ENCODE assay signal across 21 cellular contexts in genomic region chr11:72354356-72355115, GRCh38.
DNase-seq lines count a peak whose midpoint lies in the region; ATAC-seq, FAIRE-seq and TF ChIP-seq lines count a peak whose summit lies in the region.
"Had no signal": no experiment of that assay in that cellular context is flagged by ENCODE, and none has a peak within 500 bp of the region (broad histone marks: within the 10 kb centered on the region; RNA-seq: fewer than 3 reads in every experiment).

No MANE protein-coding gene starts in this region.

- no peak for FAIRE-seq in astrocyte (lab: Jason Lieb, UNC)

- H3K27ac ChIP-seq in astrocyte (ENCODE audit: low read depth, low read length), result no peak overlapping the region
- H3K27ac ChIP-seq in SJCRH30, result no peak overlapping the region
- H3K27ac ChIP-seq: neutrophil, right atrium auricular region, uterus, VCaP had no signal

- H3K9me3 ChIP-seq in BE2C, result no peaks in the 10 kb centered on the region
- no peaks in the 10 kb centered on the region for H3K9me3 ChIP-seq in astrocyte (ENCODE audit: insufficient read depth, low read depth, low read length)
- no peaks in the 10 kb centered on the region for H3K9me3 ChIP-seq in SJCRH30 (replicated peaks)
- H3K9me3 ChIP-seq: mucosa of descending colon, neutrophil, right atrium auricular region, uterus had no signal

- H3K36me3 ChIP-seq in BE2C (peaks cover 36% of the 10 kb centered on the region), astrocyte (ENCODE audit: insufficient read depth, low read length) (no peaks in the 10 kb centered on the region), SJCRH30 (0 out of 2 replicates have a peak, but pooled peaks cover 2% of the 10 kb centered on the region)
- H3K36me3 ChIP-seq: right atrium auricular region, uterus had no signal

- no peaks in the 10 kb centered on the region for H3K27me3 Mint-ChIP-seq in astrocyte (ENCODE audit: low read depth, unreplicated experiment)
- H3K27me3 Mint-ChIP-seq in WTC11 (ENCODE audit: low read depth), result no peaks in the 10 kb centered on the region
- H3K27me3 Mint-ChIP-seq: activated CD8-positive, alpha-beta T cell treated with anti-CD3 and anti-CD28 coated beads for 36 hours; activated naive CD8-positive, alpha-beta T cell treated with anti-CD3 and anti-CD28 coated beads, Interleukin-2, amount 10 ng/mL, durations not matched to agents 7 days and 5 days; stimulated activated naive CD8-positive, alpha-beta T cell treated with anti-CD3 and anti-CD28 coated beads, Interleukin-15, Interleukin-2, amounts not matched to agents 100 ng/mL and 50 ng/mL, for 24 hours; T-cell had no signal

- ATAC-seq in WTC11, result no peak
- ATAC-seq: activated CD8-positive, alpha-beta T cell treated with anti-CD3 and anti-CD28 coated beads for 36 hours; activated T-cell treated with anti-CD3 and anti-CD28 coated beads, Interleukin-2, amount 50 U/mL, for 4 hours; mucosa of descending colon; T-cell had no signal

- peaks cover 10% of the 10 kb centered on the region for H4K20me1 ChIP-seq in astrocyte (ENCODE audit: insufficient read depth, low read length)

- DNase-seq in BE2C, result peak; percentile 78
- DNase-seq in HT-29 (ENCODE audit: low spot score), result peak; percentile 9
- DNase-seq in astrocyte (ENCODE audit: low read depth), result peak; percentile 29
- peak; percentile 42 for DNase-seq in iPS-NIHi7 (ENCODE audit: extremely low spot score)
- no peak for DNase-seq in SJCRH30
- DNase-seq in WTC11 (ENCODE audit: low spot score), result no peak
- no peak for DNase-seq in UCSD-AML1 (lab: John Stamatoyannopoulos, UW; ENCODE audit: unreplicated experiment)
- DNase-seq in activated CD4-positive, alpha-beta T cell treated with anti-CD3 and anti-CD28 coated beads for 1 hour, result no peak
- DNase-seq: activated CD8-positive, alpha-beta T cell treated with anti-CD3 and anti-CD28 coated beads for 36 hours; activated naive CD8-positive, alpha-beta T cell treated with anti-CD3 and anti-CD28 coated beads, Interleukin-2, amount 10 ng/mL, durations not matched to agents 7 days and 5 days; activated T-cell treated with anti-CD3 and anti-CD28 coated beads, Interleukin-2, amount 50 U/mL, for 4 hours; effector CD4-positive, alpha-beta T cell; MV-4-11; NCI-H2081 treated with DMSO at 0.1 percent for 48 hours; T-cell; uterus had no signal

- H3K4me1 Mint-ChIP-seq in astrocyte (ENCODE audit: low read depth, unreplicated experiment) (peaks cover 8% of the 10 kb centered on the region), WTC11 (peaks cover 7% of the 10 kb centered on the region)
- H3K4me1 Mint-ChIP-seq: T-cell had no signal

- POLR2A ChIA-PET in WTC11 (lab: Charles Lee), result no interaction called here

- H2AFZ ChIP-seq in astrocyte (ENCODE audit: low read depth, low read length), result no peak overlapping the region

- TF ChIP-seq CTCF in BE2C (IDR thresholded peaks at IDR 0.05; ENCODE audit: low read depth, low read length) (no peak), astrocyte (IDR thresholded peaks at IDR 0.05; ENCODE audit: insufficient read depth, low read depth, low read length) (no peak), WTC11 (IDR thresholded peaks at IDR 0.05) (no peak)

- H3K9me3 Mint-ChIP-seq in astrocyte (ENCODE audit: unreplicated experiment) (no peaks in the 10 kb centered on the region), WTC11 (no peaks in the 10 kb centered on the region)
- H3K9me3 Mint-ChIP-seq: activated CD8-positive, alpha-beta T cell treated with anti-CD3 and anti-CD28 coated beads for 36 hours; activated naive CD8-positive, alpha-beta T cell treated with anti-CD3 and anti-CD28 coated beads, Interleukin-2, amount 10 ng/mL, durations not matched to agents 7 days and 5 days; activated T-cell treated with anti-CD3 and anti-CD28 coated beads, Interleukin-2, amount 50 U/mL, for 4 hours; stimulated activated naive CD8-positive, alpha-beta T cell treated with anti-CD3 and anti-CD28 coated beads, Interleukin-15, Interleukin-2, amounts not matched to agents 100 ng/mL and 50 ng/mL, for 24 hours; T-cell had no signal

- CTCF ChIA-PET in WTC11 (lab: Charles Lee), result interaction anchor here (0.6 to 4.7 kb wide), 34 partner anchors 8 to 1533 kb away, joined by 3 to 103 read pairs (median 4); partner anchors contain the start of gene CLPB

- H3K4me3 ChIP-seq in BE2C (ENCODE audit: low read depth, low read length) (peak overlapping the region; percentile 9; the same call in 1 of the 2 replicates), astrocyte (ENCODE audit: insufficient read depth, low read depth, low read length) (no peak overlapping the region), SJCRH30 (no peak overlapping the region)
- H3K4me3 ChIP-seq: mucosa of descending colon, right atrium auricular region, uterus had no signal

- H3K4me2 ChIP-seq in astrocyte (ENCODE audit: low read length), result no peak overlapping the region

- H3K36me3 Mint-ChIP-seq in astrocyte (ENCODE audit: low read depth, unreplicated experiment), result peaks cover 13% of the 10 kb centered on the region
- no peaks in the 10 kb centered on the region for H3K36me3 Mint-ChIP-seq in WTC11

- peaks cover 82% of the 10 kb centered on the region for H3K4me1 ChIP-seq in BE2C
- peaks cover 7% of the 10 kb centered on the region for H3K4me1 ChIP-seq in astrocyte (ENCODE audit: insufficient read depth, low read length)
- peaks cover 21% of the 10 kb centered on the region for H3K4me1 ChIP-seq in SJCRH30
- H3K4me1 ChIP-seq: uterus had no signal

- no peak overlapping the region for H3K9ac ChIP-seq in astrocyte (ENCODE audit: low read length)

- H3K79me2 ChIP-seq in astrocyte (ENCODE audit: insufficient read depth, low read length), result no peaks in the 10 kb centered on the region

- H3K27me3 ChIP-seq in BE2C, result no peaks in the 10 kb centered on the region
- no peaks in the 10 kb centered on the region for H3K27me3 ChIP-seq in astrocyte (ENCODE audit: insufficient read depth, low read length)
- H3K27me3 ChIP-seq in SJCRH30, result no peaks in the 10 kb centered on the region
- H3K27me3 ChIP-seq: neutrophil, right atrium auricular region, uterus had no signal

- H3K27ac Mint-ChIP-seq in astrocyte (ENCODE audit: unreplicated experiment) (no peak overlapping the region), WTC11 (no peak overlapping the region)
- H3K27ac Mint-ChIP-seq: activated CD8-positive, alpha-beta T cell treated with anti-CD3 and anti-CD28 coated beads for 36 hours; activated naive CD8-positive, alpha-beta T cell treated with anti-CD3 and anti-CD28 coated beads, Interleukin-2, amount 10 ng/mL, durations not matched to agents 7 days and 5 days; stimulated activated naive CD8-positive, alpha-beta T cell treated with anti-CD3 and anti-CD28 coated beads, Interleukin-15, Interleukin-2, amounts not matched to agents 100 ng/mL and 50 ng/mL, for 24 hours; T-cell had no signal

- no peak overlapping the region for H3K4me3 Mint-ChIP-seq in astrocyte (ENCODE audit: unreplicated experiment)
- no peak overlapping the region for H3K4me3 Mint-ChIP-seq in WTC11
- H3K4me3 Mint-ChIP-seq: activated CD8-positive, alpha-beta T cell treated with anti-CD3 and anti-CD28 coated beads for 36 hours; activated naive CD8-positive, alpha-beta T cell treated with anti-CD3 and anti-CD28 coated beads, Interleukin-2, amount 10 ng/mL, durations not matched to agents 7 days and 5 days; activated T-cell treated with anti-CD3 and anti-CD28 coated beads, Interleukin-2, amount 50 U/mL, for 4 hours; stimulated activated naive CD8-positive, alpha-beta T cell treated with anti-CD3 and anti-CD28 coated beads, Interleukin-15, Interleukin-2, amounts not matched to agents 100 ng/mL and 50 ng/mL, for 24 hours; T-cell had no signal

TF ChIP-seq in WTC11, 78 proteins besides CTCF, POLR2A, EP300 and RAD21:
- TF ChIP-seq ZSCAN18 (CRISPR knock-in tag; IDR thresholded peaks at IDR 0.05), result no peak
- TF ChIP-seq GRHL2 (CRISPR knock-in tag; IDR thresholded peaks at IDR 0.05; ENCODE audit: insufficient replicate concordance, severe bottlenecking), result no peak
- no peak for TF ChIP-seq NR2C2 (CRISPR knock-in tag; IDR thresholded peaks at IDR 0.05)
- no peak for TF ChIP-seq SMAD3 (CRISPR knock-in tag; IDR thresholded peaks at IDR 0.05; ENCODE audit: borderline replicate concordance)
- no peak for TF ChIP-seq TCF7 (CRISPR knock-in tag; IDR thresholded peaks at IDR 0.05; ENCODE audit: low read depth)
- TF ChIP-seq, protein P1, sequence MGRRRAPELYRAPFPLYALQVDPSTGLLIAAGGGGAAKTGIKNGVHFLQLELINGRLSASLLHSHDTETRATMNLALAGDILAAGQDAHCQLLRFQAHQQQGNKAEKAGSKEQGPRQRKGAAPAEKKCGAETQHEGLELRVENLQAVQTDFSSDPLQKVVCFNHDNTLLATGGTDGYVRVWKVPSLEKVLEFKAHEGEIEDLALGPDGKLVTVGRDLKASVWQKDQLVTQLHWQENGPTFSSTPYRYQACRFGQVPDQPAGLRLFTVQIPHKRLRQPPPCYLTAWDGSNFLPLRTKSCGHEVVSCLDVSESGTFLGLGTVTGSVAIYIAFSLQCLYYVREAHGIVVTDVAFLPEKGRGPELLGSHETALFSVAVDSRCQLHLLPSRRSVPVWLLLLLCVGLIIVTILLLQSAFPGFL (CRISPR knock-in tag; IDR thresholded peaks at IDR 0.05; ENCODE audit: borderline replicate concordance), result no peak
- no peak for TF ChIP-seq ZNF423 (CRISPR knock-in tag; IDR thresholded peaks at IDR 0.05)

Comparison
In these comparisons a context has a peak if more than half of its experiments do, and no peak if none do; other contexts are left out.
1. DNase-seq: peak in BE2C (single experiment), HT-29 (single experiment), astrocyte (single experiment) and iPS-NIHi7 (single experiment); none in SJCRH30 (0 of 2), WTC11 (single experiment), UCSD-AML1 (single experiment) and activated CD4-positive, alpha-beta T cell treated with anti-CD3 and anti-CD28 coated beads for 1 hour (single experiment).